In the genomic region with DNA sequence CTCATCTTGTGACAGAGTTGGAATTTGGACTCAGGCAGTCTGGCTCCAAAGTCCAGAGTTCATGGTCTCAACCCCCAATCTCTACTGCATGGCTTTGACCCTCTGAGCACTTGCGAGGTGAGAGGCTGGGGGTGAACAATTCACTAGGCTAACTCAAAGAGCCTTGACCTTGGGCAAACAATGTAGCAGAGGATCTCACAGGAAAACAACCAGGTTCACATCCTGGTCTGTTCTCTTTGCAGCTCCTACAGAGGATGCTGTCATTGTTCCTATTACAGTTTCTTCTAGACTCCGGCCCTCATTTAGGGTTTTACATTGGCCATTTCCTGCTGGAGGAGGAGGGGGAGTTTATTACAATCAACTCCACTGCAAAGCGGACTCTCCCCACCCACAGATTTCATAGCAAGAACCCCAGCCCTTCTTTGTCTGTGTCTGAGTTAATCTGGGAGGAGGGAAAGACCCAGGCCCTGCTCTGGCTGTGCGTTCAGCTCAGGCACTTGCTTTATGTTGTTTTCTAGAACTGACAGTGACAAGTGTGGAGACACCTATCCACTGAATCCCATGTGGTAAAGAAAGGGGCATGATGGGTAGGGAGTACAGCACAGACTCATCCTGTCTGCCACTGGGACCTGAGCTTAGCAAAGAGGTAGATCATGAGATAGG, we compare ENCODE assay signal across 1 cellular context.
TF ChIP-seq lines count a peak whose summit lies in the region.

No MANE protein-coding gene starts in this region.

TF ChIP-seq in liver, 16 proteins besides CTCF, POLR2A, EP300 and RAD21 (continued from another document):
- TF ChIP-seq, protein P1, sequence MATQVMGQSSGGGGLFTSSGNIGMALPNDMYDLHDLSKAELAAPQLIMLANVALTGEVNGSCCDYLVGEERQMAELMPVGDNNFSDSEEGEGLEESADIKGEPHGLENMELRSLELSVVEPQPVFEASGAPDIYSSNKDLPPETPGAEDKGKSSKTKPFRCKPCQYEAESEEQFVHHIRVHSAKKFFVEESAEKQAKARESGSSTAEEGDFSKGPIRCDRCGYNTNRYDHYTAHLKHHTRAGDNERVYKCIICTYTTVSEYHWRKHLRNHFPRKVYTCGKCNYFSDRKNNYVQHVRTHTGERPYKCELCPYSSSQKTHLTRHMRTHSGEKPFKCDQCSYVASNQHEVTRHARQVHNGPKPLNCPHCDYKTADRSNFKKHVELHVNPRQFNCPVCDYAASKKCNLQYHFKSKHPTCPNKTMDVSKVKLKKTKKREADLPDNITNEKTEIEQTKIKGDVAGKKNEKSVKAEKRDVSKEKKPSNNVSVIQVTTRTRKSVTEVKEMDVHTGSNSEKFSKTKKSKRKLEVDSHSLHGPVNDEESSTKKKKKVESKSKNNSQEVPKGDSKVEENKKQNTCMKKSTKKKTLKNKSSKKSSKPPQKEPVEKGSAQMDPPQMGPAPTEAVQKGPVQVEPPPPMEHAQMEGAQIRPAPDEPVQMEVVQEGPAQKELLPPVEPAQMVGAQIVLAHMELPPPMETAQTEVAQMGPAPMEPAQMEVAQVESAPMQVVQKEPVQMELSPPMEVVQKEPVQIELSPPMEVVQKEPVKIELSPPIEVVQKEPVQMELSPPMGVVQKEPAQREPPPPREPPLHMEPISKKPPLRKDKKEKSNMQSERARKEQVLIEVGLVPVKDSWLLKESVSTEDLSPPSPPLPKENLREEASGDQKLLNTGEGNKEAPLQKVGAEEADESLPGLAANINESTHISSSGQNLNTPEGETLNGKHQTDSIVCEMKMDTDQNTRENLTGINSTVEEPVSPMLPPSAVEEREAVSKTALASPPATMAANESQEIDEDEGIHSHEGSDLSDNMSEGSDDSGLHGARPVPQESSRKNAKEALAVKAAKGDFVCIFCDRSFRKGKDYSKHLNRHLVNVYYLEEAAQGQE (IDR thresholded peaks at IDR 0.05), result no peak
- no peak for TF ChIP-seq NR2F2 (IDR thresholded peaks at IDR 0.05)
